ENCODE assay signal across 33 cellular contexts in the genomic region with DNA sequence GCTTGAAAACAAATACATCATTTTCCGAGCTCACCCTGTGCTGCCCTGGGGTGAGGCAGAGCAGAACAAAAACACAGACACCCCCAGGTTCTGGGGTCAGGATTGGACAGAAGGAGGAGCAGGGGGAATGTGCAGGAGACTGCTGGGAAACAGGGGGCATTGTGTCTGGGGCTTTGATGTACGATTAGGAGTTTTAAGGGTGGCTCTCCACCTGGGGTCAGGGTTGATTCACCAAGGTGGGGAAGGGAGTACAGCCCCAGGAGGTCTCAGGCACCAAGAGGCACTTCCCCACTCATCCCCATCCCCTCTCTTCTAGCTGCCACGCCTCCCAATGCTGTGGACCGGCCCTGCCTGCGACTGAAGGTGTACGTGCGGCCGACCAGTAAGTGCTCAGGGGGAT. TPM values are rescaled to one million over a fixed set of nuclear protein-coding genes. Genes with fewer than 3 reads are reported as not detected.
"Had no signal": no experiment of that assay in that cellular context is flagged by ENCODE, and none has a peak within 500 bp of the region (broad histone marks: within the 10 kb centered on the region; RNA-seq: fewer than 3 reads in every experiment).

No MANE protein-coding gene starts in this region.

- H3K4me1 Mint-ChIP-seq: activated CD4-positive, alpha-beta memory T cell treated with anti-CD3 and anti-CD28 coated beads, Interleukin-2, amount 10 ng/mL, durations not matched to agents 7 days and 5 days; activated T-helper 17 cell treated with anti-CD3 and anti-CD28 coated beads, Interleukin-2, amount 50 U/mL, for 72 hours had no signal

- H3K27me3 ChIP-seq: colonic mucosa had no signal

- H3K4me1 ChIP-seq: colonic mucosa had no signal

- H3K4me3 ChIP-seq: adrenal gland, breast epithelium, cardiac muscle cell, colonic mucosa, esophagus squamous epithelium, gastroesophageal sphincter, heart right ventricle had no signal

- H3K9me3 ChIP-seq: adrenal gland, breast epithelium, colonic mucosa, esophagus squamous epithelium, gastroesophageal sphincter, heart right ventricle had no signal

- ATAC-seq: activated T-cell treated with anti-CD3 and anti-CD28 coated beads, Interleukin-2, amount 50 U/mL, for 4 hours; activated T-helper 17 cell treated with anti-CD3 and anti-CD28 coated beads, Interleukin-2, amount 50 U/mL, for 72 hours; gastroesophageal sphincter; heart right ventricle had no signal

- H3K27ac Mint-ChIP-seq: activated CD4-positive, alpha-beta memory T cell treated with anti-CD3 and anti-CD28 coated beads, Interleukin-2, amount 10 ng/mL, durations not matched to agents 7 days and 5 days; activated CD4-positive, alpha-beta T cell treated with anti-CD3 and anti-CD28 coated beads, Interleukin-2, amount 10 ng/mL, durations not matched to agents 7 days and 5 days; activated T-helper 17 cell treated with anti-CD3 and anti-CD28 coated beads, Interleukin-2, amount 50 U/mL, for 72 hours had no signal

- H3K9me3 Mint-ChIP-seq: activated CD4-positive, alpha-beta memory T cell treated with anti-CD3 and anti-CD28 coated beads, Interleukin-2, amount 10 ng/mL, durations not matched to agents 7 days and 5 days; activated CD4-positive, alpha-beta T cell treated with anti-CD3 and anti-CD28 coated beads, Interleukin-2, amount 10 ng/mL, durations not matched to agents 7 days and 5 days; activated T-cell treated with anti-CD3 and anti-CD28 coated beads, Interleukin-2, amount 50 U/mL, for 4 hours; activated T-helper 17 cell treated with anti-CD3 and anti-CD28 coated beads, Interleukin-2, amount 50 U/mL, for 72 hours; brain had no signal

- FAIRE-seq: endometrium, endothelial cell of umbilical vein had no signal

- H3K36me3 ChIP-seq: adrenal gland, breast epithelium, cardiac muscle cell, colonic mucosa, esophagus squamous epithelium, gastroesophageal sphincter, heart right ventricle had no signal

- H3K27me3 Mint-ChIP-seq: activated T-helper 17 cell treated with anti-CD3 and anti-CD28 coated beads, Interleukin-2, amount 50 U/mL, for 72 hours; brain had no signal

- H3K4me3 Mint-ChIP-seq: activated CD4-positive, alpha-beta memory T cell treated with anti-CD3 and anti-CD28 coated beads, Interleukin-2, amount 10 ng/mL, durations not matched to agents 7 days and 5 days; activated CD4-positive, alpha-beta T cell treated with anti-CD3 and anti-CD28 coated beads, Interleukin-2, amount 10 ng/mL, durations not matched to agents 7 days and 5 days; activated T-cell treated with anti-CD3 and anti-CD28 coated beads, Interleukin-2, amount 50 U/mL, for 4 hours; activated T-helper 17 cell treated with anti-CD3 and anti-CD28 coated beads, Interleukin-2, amount 50 U/mL, for 72 hours; brain had no signal

- H3K27ac ChIP-seq: adrenal gland, breast epithelium, cardiac muscle cell, colonic mucosa, epithelial cell of prostate, esophagus squamous epithelium, gastroesophageal sphincter, heart right ventricle had no signal

- DNase-seq: activated CD4-positive, alpha-beta memory T cell treated with anti-CD3 and anti-CD28 coated beads, Interleukin-2, amount 10 ng/mL, durations not matched to agents 7 days and 5 days; activated CD4-positive, alpha-beta T cell treated with anti-CD3 and anti-CD28 coated beads for 1 hour; activated CD4-positive, alpha-beta T cell treated with anti-CD3 and anti-CD28 coated beads for 4 hours; activated CD4-positive, alpha-beta T cell treated with anti-CD3 and anti-CD28 coated beads, Interleukin-2, amount 10 ng/mL, durations not matched to agents 7 days and 5 days; activated CD4-positive, alpha-beta T cell treated with anti-CD3 and anti-CD28 coated beads, Interleukin-2, amount 50 U/mL, for 4 hours; activated CD8-positive, alpha-beta memory T cell treated with anti-CD3 and anti-CD28 coated beads for 24 hours; activated effector memory CD4-positive, alpha-beta T cell treated with Interleukin-2 at 50 U/mL for 16 hours; activated gamma-delta T cell treated with Interleukin-2 at 50 U/mL for 16 hours; activated naive CD4-positive, alpha-beta T cell treated with anti-CD3 and anti-CD28 coated beads, Interleukin-2, amount 50 U/mL, for 16 hours; activated naive CD4-positive, alpha-beta T cell treated with Interleukin-2 at 50 U/mL for 16 hours; activated T-cell treated with anti-CD3 and anti-CD28 coated beads, Interleukin-2, amount 50 U/mL, for 4 hours; adrenal gland; amygdala; aorta; central memory CD4-positive, alpha-beta T cell; cerebellar nuclear complex; colonic mucosa; effector CD8-positive, alpha-beta T cell; esophagus squamous epithelium; foreskin melanocyte; heart right ventricle; T-helper 1 cell; T-helper 2 cell had no signal

RNA-seq across cellular contexts. Expression of gene EFNA2, which starts 12.6 kb away (rescaled TPM):
- total RNA-seq: activated CD4-positive, alpha-beta memory T cell treated with anti-CD3 and anti-CD28 coated beads, Interleukin-2, amount 10 ng/mL, durations not matched to agents 7 days and 5 days; activated CD4-positive, alpha-beta T cell treated with anti-CD3 and anti-CD28 coated beads, Interleukin-2, amount 10 ng/mL, durations not matched to agents 7 days and 5 days; activated T-cell treated with anti-CD3 and anti-CD28 coated beads, Interleukin-2, amount 50 U/mL, for 4 hours; activated T-helper 17 cell treated with anti-CD3 and anti-CD28 coated beads, Interleukin-2, amount 50 U/mL, for 72 hours; adrenal gland; aorta; esophagus squamous epithelium; fibroblast of villous mesenchyme; gastroesophageal sphincter had no signal
- polyA plus RNA-seq: adrenal gland, fibroblast of lung had no signal
